In genomic region chr11:117557321-117557720, GRCh38 we compare ENCODE assay signal across 23 cellular contexts.
"Had no signal": no experiment of that assay in that cellular context is flagged by ENCODE, and none has a peak within 500 bp of the region (broad histone marks: within the 10 kb centered on the region; RNA-seq: fewer than 3 reads in every experiment).

No MANE protein-coding gene starts in this region.

- H3K4me1 ChIP-seq: gastrocnemius medialis, testis, transverse colon, uterus had no signal

- H3K4me3 ChIP-seq: gastrocnemius medialis, mucosa of descending colon, testis, transverse colon, uterus had no signal

- H3K27me3 ChIP-seq: testis, transverse colon, uterus had no signal

- H3K4me1 Mint-ChIP-seq: activated B cell treated with CpG ODN at 0.5 μM for 24 hours; central memory CD8-positive, alpha-beta T cell had no signal

- H3K27ac Mint-ChIP-seq: activated B cell treated with CpG ODN at 0.5 μM for 24 hours; activated naive CD4-positive, alpha-beta T cell treated with anti-CD3 and anti-CD28 coated beads, Interleukin-2, amount 50 U/mL, for 72 hours; activated T-cell treated with anti-CD3 and anti-CD28 coated beads, Interleukin-2, amount 50 U/mL, for 72 hours; natural killer cell treated with Interleukin-12 subunit alpha and Interleukin-12 subunit beta and Interleukin-15 and Interleukin-18, amount 100 ng/mL, for 72 hours; T-helper 2 cell treated with Interferon-gamma antibody and Interleukin-4, amounts not matched to agents 5 μg/mL and 100 μg/mL, for 36 hours had no signal

- H3K9me3 Mint-ChIP-seq: activated B cell treated with CpG ODN at 0.5 μM for 24 hours; activated naive CD4-positive, alpha-beta T cell treated with anti-CD3 and anti-CD28 coated beads, Interleukin-2, amount 50 U/mL, for 72 hours; activated T-cell treated with anti-CD3 and anti-CD28 coated beads, Interleukin-2, amount 50 U/mL, for 72 hours; central memory CD8-positive, alpha-beta T cell; natural killer cell treated with Interleukin-12 subunit alpha and Interleukin-12 subunit beta and Interleukin-15 and Interleukin-18, amount 100 ng/mL, for 72 hours; T-helper 2 cell treated with Interferon-gamma antibody and Interleukin-4, amounts not matched to agents 5 μg/mL and 100 μg/mL, for 36 hours had no signal

- ATAC-seq: activated naive CD4-positive, alpha-beta T cell treated with anti-CD3 and anti-CD28 coated beads, Interleukin-2, amount 50 U/mL, for 72 hours; activated T-cell treated with anti-CD3 and anti-CD28 coated beads, Interleukin-2, amount 50 U/mL, for 72 hours; gastrocnemius medialis; left ventricle myocardium superior; mucosa of descending colon; natural killer cell treated with Interleukin-12 subunit alpha and Interleukin-12 subunit beta and Interleukin-15 and Interleukin-18, amount 100 ng/mL, for 72 hours; right cardiac atrium; stimulated activated naive CD8-positive, alpha-beta T cell treated with anti-CD3 and anti-CD28 coated beads, Interleukin-15, Interleukin-2, amounts not matched to agents 100 U/mL and 50 U/mL, for 24 hours had no signal

- H3K36me3 ChIP-seq: gastrocnemius medialis, transverse colon, uterus had no signal

- DNase-seq: activated B cell treated with CpG ODN at 0.5 μM for 24 hours; activated naive CD4-positive, alpha-beta T cell; activated T-cell treated with anti-CD3 and anti-CD28 coated beads for 4 hours; activated T-cell treated with anti-CD3 and anti-CD28 coated beads, Interleukin-2, amount 50 U/mL, for 72 hours; dermis blood vessel endothelial cell; effector CD4-positive, alpha-beta T cell; gastrocnemius medialis; glutamatergic neuron; left ventricle myocardium superior; mucosa of descending colon; occipital lobe; right cardiac atrium; stimulated activated CD4-positive, alpha-beta T cell treated with anti-CD3 and anti-CD28 coated beads, Interleukin-2, amount 100 ng/mL, for 48 hours; stimulated activated naive CD8-positive, alpha-beta T cell treated with anti-CD3 and anti-CD28 coated beads, Interleukin-15, Interleukin-2, amounts not matched to agents 100 U/mL and 50 U/mL, for 24 hours; T-helper 1 cell; testis; transverse colon; uterus had no signal

- H3K27ac ChIP-seq: epithelial cell of prostate, gastrocnemius medialis, testis, transverse colon, uterus had no signal

- H3K27me3 Mint-ChIP-seq: activated B cell treated with CpG ODN at 0.5 μM for 24 hours had no signal

- H3K36me3 Mint-ChIP-seq: activated naive CD4-positive, alpha-beta T cell treated with anti-CD3 and anti-CD28 coated beads, Interleukin-2, amount 50 U/mL, for 72 hours; natural killer cell treated with Interleukin-12 subunit alpha and Interleukin-12 subunit beta and Interleukin-15 and Interleukin-18, amount 100 ng/mL, for 72 hours had no signal

- H3K4me3 Mint-ChIP-seq: activated B cell treated with CpG ODN at 0.5 μM for 24 hours; activated T-cell treated with anti-CD3 and anti-CD28 coated beads, Interleukin-2, amount 50 U/mL, for 72 hours; central memory CD8-positive, alpha-beta T cell; natural killer cell treated with Interleukin-12 subunit alpha and Interleukin-12 subunit beta and Interleukin-15 and Interleukin-18, amount 100 ng/mL, for 72 hours; T-helper 2 cell treated with Interferon-gamma antibody and Interleukin-4, amounts not matched to agents 5 μg/mL and 100 μg/mL, for 36 hours had no signal

- H3K9me3 ChIP-seq: gastrocnemius medialis, mucosa of descending colon, testis, transverse colon, uterus had no signal
